Comparison of ENCODE assay signal across 15 cellular contexts in the genomic region with DNA sequence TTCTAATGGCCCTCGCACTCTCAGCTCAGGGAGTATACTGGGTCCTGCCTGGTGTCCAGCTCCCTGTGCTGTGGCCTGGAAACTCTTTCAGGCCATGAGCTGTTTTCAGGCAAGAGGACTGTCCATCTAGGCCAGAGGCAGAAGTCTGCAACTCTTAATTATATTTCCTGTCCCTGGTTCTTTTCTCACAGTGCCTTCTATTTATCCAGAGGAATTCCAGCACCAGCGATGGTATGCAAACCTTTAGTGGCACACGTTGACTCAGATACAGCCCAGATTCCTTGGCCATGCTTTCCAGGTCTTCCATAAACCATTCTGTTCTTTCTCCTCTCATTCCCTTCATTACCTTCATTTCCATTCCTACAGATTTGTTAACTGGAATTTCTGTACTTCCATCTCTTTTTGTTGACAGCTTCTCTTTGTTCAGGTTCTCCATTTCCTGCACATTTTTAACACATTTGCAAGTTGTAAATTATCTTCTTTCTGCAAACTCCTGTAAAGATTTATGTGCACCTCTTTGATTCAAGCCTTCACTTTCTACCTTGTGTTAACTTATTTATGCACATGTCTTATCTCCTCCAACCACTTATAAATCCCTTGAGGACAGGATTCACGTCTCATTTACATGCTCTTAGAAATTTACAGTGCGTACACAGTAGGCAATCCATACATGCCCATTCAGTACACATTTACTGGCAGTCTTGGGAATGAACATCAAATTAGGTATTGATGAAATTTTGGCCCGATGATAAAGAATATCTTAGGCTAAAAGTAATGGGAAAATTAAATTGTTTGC.
DNase-seq lines count a peak whose midpoint lies in the region; ATAC-seq and TF ChIP-seq lines count a peak whose summit lies in the region.
"Had no signal": no experiment of that assay in that cellular context is flagged by ENCODE, and none has a peak within 500 bp of the region (broad histone marks: within the 10 kb centered on the region; RNA-seq: fewer than 3 reads in every experiment).

No MANE protein-coding gene starts in this region.

- H3K4me1 Mint-ChIP-seq in activated CD4-positive, alpha-beta T cell treated with anti-CD3 and anti-CD28 coated beads, Interleukin-2, amount 10 ng/mL, durations not matched to agents 24 days and 14 days: peaks cover 76% of the 10 kb centered on the region
- peaks cover 60 to 79% (median 61%) of the 10 kb centered on the region in 3 donors for H3K4me1 Mint-ChIP-seq in IgD-negative memory B cell
- peaks cover 91% of the 10 kb centered on the region for H3K4me1 Mint-ChIP-seq in dendritic cell treated with granulocyte-macrophage colony-stimulating factor and Interleukin-4, amounts not matched to agents 40 ng/mL and 50 ng/mL, for 4 days (ENCODE audit: low read depth)
- peaks cover 25% of the 10 kb centered on the region for H3K4me1 Mint-ChIP-seq in neural crest cell

- TF ChIP-seq CTCF in neural crest cell (conservative IDR thresholded peaks at IDR 0.05): no peak

- DNase-seq in activated CD4-positive, alpha-beta T cell treated with anti-CD3 and anti-CD28 coated beads, Interleukin-2, amount 10 ng/mL, durations not matched to agents 24 days and 14 days: no peak
- DNase-seq in activated CD4-positive, alpha-beta T cell treated with anti-CD3 and anti-CD28 coated beads for 4 hours: no peak
- no peak for DNase-seq in neural crest cell (ENCODE audit: low read depth, low spot score)
- DNase-seq in DMS114 treated with DMSO at 0.1 percent for 48 hours (lab: John Stamatoyannopoulos, UW; ENCODE audit: unreplicated experiment): no peak
- no peak for DNase-seq in globus pallidus (ENCODE audit: low spot score)
- DNase-seq: caudate nucleus; HCEC 1CT; left cardiac atrium; NCI-H2081; NK-92 treated with Interleukin-12 subunit alpha and Interleukin-12 subunit beta, amount 100 ng/mL, for 24 hours; spleen had no signal

- H3K27me3 Mint-ChIP-seq in activated CD4-positive, alpha-beta T cell treated with anti-CD3 and anti-CD28 coated beads, Interleukin-2, amount 10 ng/mL, durations not matched to agents 24 days and 14 days: no peaks in the 10 kb centered on the region
- no peaks in the 10 kb centered on the region for H3K27me3 Mint-ChIP-seq in IgD-negative memory B cell
- H3K27me3 Mint-ChIP-seq in dendritic cell treated with granulocyte-macrophage colony-stimulating factor and Interleukin-4, amounts not matched to agents 40 ng/mL and 50 ng/mL, for 4 days: no peaks in the 10 kb centered on the region
- H3K27me3 Mint-ChIP-seq in neural crest cell (ENCODE audit: low read depth): no peaks in the 10 kb centered on the region

- H3K4me3 Mint-ChIP-seq in activated CD4-positive, alpha-beta T cell treated with anti-CD3 and anti-CD28 coated beads, Interleukin-2, amount 10 ng/mL, durations not matched to agents 24 days and 14 days: no peak overlapping the region
- H3K4me3 Mint-ChIP-seq in IgD-negative memory B cell (peak overlapping the region in 1 of 4 donors; percentile 71), neural crest cell (no peak overlapping the region)
- no peak overlapping the region for H3K4me3 Mint-ChIP-seq in dendritic cell treated with granulocyte-macrophage colony-stimulating factor and Interleukin-4, amounts not matched to agents 40 ng/mL and 50 ng/mL, for 4 days

- H3K36me3 Mint-ChIP-seq in activated CD4-positive, alpha-beta T cell treated with anti-CD3 and anti-CD28 coated beads, Interleukin-2, amount 10 ng/mL, durations not matched to agents 24 days and 14 days (ENCODE audit: low read depth): peaks cover 82% of the 10 kb centered on the region
- H3K36me3 Mint-ChIP-seq in IgD-negative memory B cell: peaks cover 16% of the 10 kb centered on the region
- H3K36me3 Mint-ChIP-seq in dendritic cell treated with granulocyte-macrophage colony-stimulating factor and Interleukin-4, amounts not matched to agents 40 ng/mL and 50 ng/mL, for 4 days (ENCODE audit: low read depth): peaks cover 87% of the 10 kb centered on the region
- peaks cover 42% of the 10 kb centered on the region for H3K36me3 Mint-ChIP-seq in neural crest cell (ENCODE audit: low read depth)

- H3K9me3 Mint-ChIP-seq in activated CD4-positive, alpha-beta T cell treated with anti-CD3 and anti-CD28 coated beads, Interleukin-2, amount 10 ng/mL, durations not matched to agents 24 days and 14 days: peaks cover 6% of the 10 kb centered on the region
- H3K9me3 Mint-ChIP-seq in IgD-negative memory B cell (peaks cover 0 to 8% (median 6%) of the 10 kb centered on the region in 3 donors), neural crest cell (peaks cover 6% of the 10 kb centered on the region)
- peaks cover 8% of the 10 kb centered on the region for H3K9me3 Mint-ChIP-seq in dendritic cell treated with granulocyte-macrophage colony-stimulating factor and Interleukin-4, amounts not matched to agents 40 ng/mL and 50 ng/mL, for 4 days

- intact Hi-C loops in activated CD4-positive, alpha-beta T cell treated with anti-CD3 and anti-CD28 coated beads, Interleukin-2, amount 10 ng/mL, durations not matched to agents 24 days and 14 days (cut with micrococcal nuclease): no loop called here
- intact Hi-C loops in dendritic cell treated with granulocyte-macrophage colony-stimulating factor and Interleukin-4, amounts not matched to agents 40 ng/mL and 50 ng/mL, for 4 days (cut with micrococcal nuclease): loop anchor here (5.0 kb wide), 1 partner anchor 68 kb away; no protein-coding TSS in a partner anchor

- H3K27ac Mint-ChIP-seq in activated CD4-positive, alpha-beta T cell treated with anti-CD3 and anti-CD28 coated beads, Interleukin-2, amount 10 ng/mL, durations not matched to agents 24 days and 14 days: peak overlapping the region; percentile 52
- H3K27ac Mint-ChIP-seq in IgD-negative memory B cell: peak overlapping the region; percentile 54 to 67 (median 64)
- H3K27ac Mint-ChIP-seq in dendritic cell treated with granulocyte-macrophage colony-stimulating factor and Interleukin-4, amounts not matched to agents 40 ng/mL and 50 ng/mL, for 4 days: peak overlapping the region; percentile 28
- H3K27ac Mint-ChIP-seq in neural crest cell (ENCODE audit: unreplicated experiment): peak overlapping the region; percentile 79

- ATAC-seq in GM18873 (IDR thresholded peaks at IDR 0.05; ENCODE audit: low FRiP score, unreplicated experiment): no peak
- ATAC-seq: A549 had no signal

Comparison
In these comparisons a context has a peak if more than half of its experiments do, and no peak if none do; other contexts are left out.
1. H3K27ac Mint-ChIP-seq: peak in every context shown above with its lines; median percentile 79 in neural crest cell; 64 in IgD-negative memory B cell; 52 in activated CD4-positive, alpha-beta T cell treated with anti-CD3 and anti-CD28 coated beads, Interleukin-2, amount 10 ng/mL, durations not matched to agents 24 days and 14 days; 28 in dendritic cell treated with granulocyte-macrophage colony-stimulating factor and Interleukin-4, amounts not matched to agents 40 ng/mL and 50 ng/mL, for 4 days.